ENCODE assay signal across 8 cellular contexts in genomic region chr10:109922976-109923921, GRCh38. TPM values are rescaled to one million over a fixed set of nuclear protein-coding genes. Genes with fewer than 3 reads are reported as not detected.
DNase-seq lines count a peak whose midpoint lies in the region; ATAC-seq and TF ChIP-seq lines count a peak whose summit lies in the region.

TSS of gene XPNPEP1 (minus strand) at chr10:109923511. CDS start at chr10:109923433, 78 bp downstream.

- peaks cover 38 to 46% of the 10 kb centered on the region in 2 experiments for H3K4me1 Mint-ChIP-seq in H9
- H3K4me1 Mint-ChIP-seq in activated naive CD8-positive, alpha-beta T cell (ENCODE audit: low read depth), result peaks cover 52% of the 10 kb centered on the region

- H3K4me2 ChIP-seq in H9 (ENCODE audit: insufficient read depth, insufficient read length, low read length) (peak within 1 kb of the TSS; percentile 73), parathyroid adenoma (ENCODE audit: low read length) (peak within 1 kb of the TSS; percentile 86)

- peak within 1 kb of the TSS; percentile 86 for H3K14ac ChIP-seq in H9 (ENCODE audit: insufficient read depth, low read length)

- no peak within 1 kb of the TSS for H4K5ac ChIP-seq in H9 (ENCODE audit: insufficient read length, low read depth, low read length)

- H3K79me1 ChIP-seq in H9 (ENCODE audit: insufficient read depth, low read depth, low read length, poor library complexity, severe bottlenecking), result peaks cover 2% of the 10 kb centered on the region

- no peak within 1 kb of the TSS for H3T11ph ChIP-seq in H9 (ENCODE audit: low read length)

- DNase-seq in GM04504 (ENCODE audit: low read depth), result peak; percentile 68
- DNase-seq in H9, result peak; percentile 81
- peak; percentile 83 for DNase-seq in M059J (ENCODE audit: low read depth)
- peak; percentile 86 for DNase-seq in SKM-1 treated with dmso at 0.1 percent for 144 hours (lab: John Stamatoyannopoulos, UW; ENCODE audit: unreplicated experiment)
- peak; percentile 96 for DNase-seq in Right ventricle myocardium inferior (ENCODE audit: missing footprints)
- DNase-seq in thyroid gland, result peak; percentile 91

- no peak within 1 kb of the TSS for H4K91ac ChIP-seq in H9 (ENCODE audit: insufficient read length, low read depth, low read length)

- peak; percentile 98 for ATAC-seq in Right ventricle myocardium inferior

- no peak within 1 kb of the TSS for H4K8ac ChIP-seq in H9 (replicated peaks; ENCODE audit: insufficient read length, low read depth, low read length)

- H3K23ac ChIP-seq in H9 (ENCODE audit: insufficient read length, low read depth, low read length), result no peak within 1 kb of the TSS

- H2BK20ac ChIP-seq in H9 (ENCODE audit: low read depth, low read length, poor library complexity, severe bottlenecking), result no peak within 1 kb of the TSS

- WGBS in H9 (ENCODE audit: extremely low coverage, insufficient read length, low lambda C conversion rate), result no CpG with 5 or more reads among the region's 105 CpGs
- 10 to 14% methylated on average over 17 to 26 of the region's 105 CpGs for WGBS in thyroid gland, 2 donors

- H3K27me3 Mint-ChIP-seq in H9 (ENCODE audit: low read depth), result peaks cover 7% of the 10 kb centered on the region
- no peaks in the 10 kb centered on the region for H3K27me3 Mint-ChIP-seq in activated naive CD8-positive, alpha-beta T cell

- H2AK5ac ChIP-seq in H9 (ENCODE audit: insufficient read length, low read length), result no peak within 1 kb of the TSS

- H3K9ac ChIP-seq in H9 (ENCODE audit: extremely low read depth, insufficient read length, low read length), result peak within 1 kb of the TSS; percentile 73
- H3K9ac ChIP-seq in parathyroid adenoma, result no peak within 1 kb of the TSS

- intact Hi-C loops in Right ventricle myocardium inferior (cut with DNase I), result loop anchor here (2.0 to 5.0 kb wide), 2 partner anchors 38 to 84 kb away; partner anchors contain the start of gene ADD3
- intact Hi-C loops in thyroid gland (cut with DNase I), result no loop called here

- peak within 1 kb of the TSS; percentile 71 for H3K4me3 ChIP-seq in parathyroid adenoma (ENCODE audit: low read depth, low read length)
- peak within 1 kb of the TSS; percentile 60 to 93 (median 77) for H3K4me3 ChIP-seq in thyroid gland (replicated peaks in 1 of 3)

- TF ChIP-seq CTCF in H9 (conservative IDR thresholded peaks at IDR 0.05) (no peak), parathyroid adenoma (IDR thresholded peaks at IDR 0.05) (no peak), thyroid gland (IDR thresholded peaks at IDR 0.05) (no peak)

- H2BK12ac ChIP-seq in H9 (ENCODE audit: insufficient read length, low read depth, low read length), result no peak within 1 kb of the TSS

- H2BK15ac ChIP-seq in H9 (ENCODE audit: low read depth, low read length), result no peak within 1 kb of the TSS; the same call in 1 of the 2 replicates

- no peak within 1 kb of the TSS for H2BK120ac ChIP-seq in H9 (ENCODE audit: low read depth, low read length, poor library complexity, severe bottlenecking)

- H3K4me1 ChIP-seq in H9 (ENCODE audit: insufficient read depth, low read length) (peaks cover 14% of the 10 kb centered on the region; the same call in 1 of the 2 replicates), parathyroid adenoma (peaks cover 12% of the 10 kb centered on the region), thyroid gland (peaks cover 16 to 33% of the 10 kb centered on the region in 2 donors)

- no peaks in the 10 kb centered on the region for H4K20me1 ChIP-seq in H9 (ENCODE audit: control insufficient read depth, insufficient read depth, insufficient read length)

- no peaks in the 10 kb centered on the region for H3K9me3 ChIP-seq in H9 (ENCODE audit: control insufficient read depth, low read depth, low read length)
- H3K9me3 ChIP-seq in parathyroid adenoma (ENCODE audit: control insufficient read depth, low read length), result no peaks in the 10 kb centered on the region
- no peaks in the 10 kb centered on the region for H3K9me3 ChIP-seq in thyroid gland

- no peak within 1 kb of the TSS for H2BK5ac ChIP-seq in H9 (ENCODE audit: insufficient read length, low read length)

- peak within 1 kb of the TSS; percentile 18 for H3K18ac ChIP-seq in H9 (ENCODE audit: insufficient read length, low read depth, low read length)

- H2AFZ ChIP-seq in H9 (ENCODE audit: low read length) (no peak within 1 kb of the TSS), parathyroid adenoma (peak within 1 kb of the TSS; percentile 91)

- H3K9me3 Mint-ChIP-seq in H9, result no peaks in the 10 kb centered on the region; a peak in 3 of 5 replicates
- no peaks in the 10 kb centered on the region for H3K9me3 Mint-ChIP-seq in activated naive CD8-positive, alpha-beta T cell (ENCODE audit: low read depth)

- H3K27ac ChIP-seq in H9 (ENCODE audit: insufficient read length, low read depth, low read length) (no peak within 1 kb of the TSS), parathyroid adenoma (peak within 1 kb of the TSS; percentile 75), thyroid gland (peak within 1 kb of the TSS; percentile 90 to 93 (median 91))

- H3K36me3 Mint-ChIP-seq in H9 (ENCODE audit: insufficient read depth in 1 of 3, low read depth in 3 of 3), result peaks cover 0 to 10% (median 0%) of the 10 kb centered on the region in 3 experiments; a peak in 3 of 7 replicates
- peaks cover 3% of the 10 kb centered on the region for H3K36me3 Mint-ChIP-seq in activated naive CD8-positive, alpha-beta T cell

- TF ChIP-seq POLR2A in thyroid gland (IDR thresholded peaks at IDR 0.05), result peak; percentile 64 to 96

- no peak within 1 kb of the TSS for H3K4ac ChIP-seq in H9 (ENCODE audit: low read depth, low read length)

- peak within 1 kb of the TSS; percentile 79 to 87 for H3K4me3 Mint-ChIP-seq in H9
- H3K4me3 Mint-ChIP-seq in activated naive CD8-positive, alpha-beta T cell, result peak within 1 kb of the TSS; percentile 91

- H3K79me2 ChIP-seq in H9 (ENCODE audit: insufficient read depth, low read length) (no peaks in the 10 kb centered on the region), parathyroid adenoma (peaks cover 4% of the 10 kb centered on the region)

- no peak within 1 kb of the TSS for H3K56ac ChIP-seq in H9 (ENCODE audit: insufficient read length, low read depth, low read length)

- H3K36me3 ChIP-seq in parathyroid adenoma (ENCODE audit: control insufficient read depth, insufficient read depth, low read length), result no peaks in the 10 kb centered on the region
- H3K36me3 ChIP-seq in thyroid gland, result no peaks in the 10 kb centered on the region

- H3K27ac Mint-ChIP-seq in H9, result peak within 1 kb of the TSS in 2 of 3 experiments; percentile 35 to 89; a peak in 3 of 7 replicates
- H3K27ac Mint-ChIP-seq in activated naive CD8-positive, alpha-beta T cell, result peak within 1 kb of the TSS; percentile 93

- peaks cover 8% of the 10 kb centered on the region for H3K23me2 ChIP-seq in H9 (ENCODE audit: insufficient read length, low read depth, low read length, poor library complexity, severe bottlenecking)

- 0 out of 2 replicates have a peak, but pooled peaks cover 2% of the 10 kb centered on the region for H3K27me3 ChIP-seq in H9 (ENCODE audit: insufficient read depth, low read length)
- no peaks in the 10 kb centered on the region for H3K27me3 ChIP-seq in parathyroid adenoma (ENCODE audit: control insufficient read depth, insufficient read depth, low read length)
- no peaks in the 10 kb centered on the region for H3K27me3 ChIP-seq in thyroid gland

RNA-seq across cellular contexts. Expression of gene XPNPEP1, which starts in this region (rescaled TPM):
- 64.4 and 71.3 TPM in 2 replicates for total RNA-seq in H9 (2021)
- total RNA-seq in M059J (2014; rRNA removed; shearing (Covaris generic)), result 93.5 and 96.6 TPM in 2 replicates
- 43.6 TPM for total RNA-seq in Right ventricle myocardium inferior
- 10 to 100 TPM; 72.7 to 89.0 (median 84.0) TPM for total RNA-seq in thyroid gland
